In the genomic region with DNA sequence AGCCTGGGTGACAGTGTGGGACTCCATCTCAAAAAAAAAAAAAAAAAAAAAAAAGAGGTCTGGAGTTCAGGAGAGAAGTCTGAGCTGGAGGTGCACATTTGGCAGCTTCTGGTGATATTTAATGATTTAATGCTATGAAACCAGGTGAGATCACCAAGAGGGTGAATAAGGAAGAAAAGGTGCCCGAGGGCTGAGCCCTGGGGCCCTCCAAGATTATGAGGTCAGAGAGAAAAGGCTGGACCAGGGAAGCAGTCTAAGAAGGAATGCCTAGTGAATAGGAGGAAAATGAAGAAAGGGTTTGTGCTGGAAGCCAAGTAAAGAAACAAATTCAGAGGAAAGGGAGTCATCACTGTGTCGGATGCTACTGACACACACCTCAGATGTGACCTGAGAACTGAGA, we compare ENCODE assay signal across 1 cellular context.
TF ChIP-seq lines count a peak whose summit lies in the region.

No MANE protein-coding gene starts in this region.

TF ChIP-seq in GM23338, 12 proteins besides CTCF, POLR2A, EP300 and RAD21 (continued from another document):
- TF ChIP-seq EZH2phosphoT487 (IDR thresholded peaks at IDR 0.05; ENCODE audit: unreplicated experiment): no peak
